In the genomic region with DNA sequence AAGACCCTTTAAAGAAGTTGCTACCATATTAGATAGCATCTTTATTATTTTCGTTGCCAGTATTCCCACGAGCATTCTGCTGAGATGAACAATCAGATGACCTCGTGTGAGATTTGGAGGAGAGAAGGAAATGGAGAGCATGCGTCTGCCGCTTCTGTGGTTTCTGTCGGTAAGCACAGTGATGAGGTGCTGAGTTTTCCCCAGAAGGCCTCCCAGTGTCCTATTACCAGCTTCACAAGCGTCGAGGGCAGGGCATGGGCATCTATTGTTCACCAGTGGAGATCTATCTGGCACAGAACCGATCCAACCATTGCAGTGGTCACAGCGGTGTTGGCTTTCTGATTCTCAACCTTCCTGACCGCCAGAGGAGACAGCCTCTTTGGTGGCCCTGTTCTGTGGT, we compare ENCODE assay signal across 11 cellular contexts. TPM values are rescaled to one million over a fixed set of nuclear protein-coding genes. Genes with fewer than 3 reads are reported as not detected.
DNase-seq lines count a peak whose midpoint lies in the region; ATAC-seq, FAIRE-seq and TF ChIP-seq lines count a peak whose summit lies in the region.
"Had no signal": no experiment of that assay in that cellular context is flagged by ENCODE, and none has a peak within 500 bp of the region (broad histone marks: within the 10 kb centered on the region; RNA-seq: fewer than 3 reads in every experiment).

No MANE protein-coding gene starts in this region.

- TF ChIP-seq CTCF in GM12878 (IDR thresholded peaks at IDR 0.05 in 2 of 3, conservative IDR thresholded peaks at IDR 0.05 in 1 of 3; ENCODE audit: control insufficient read depth in 2 of 3, extremely low read depth in 1 of 3, insufficient read depth in 1 of 3, low read depth in 3 of 3, low read length in 3 of 3) = no peak

- FAIRE-seq in GM12878 (lab: Jason Lieb, UNC) (no peak), HTR-8/SVneo (lab: Jason Lieb, UNC) (no peak)
- FAIRE-seq: keratinocyte had no signal

- RAD21 ChIA-PET in GM12878 (lab: Charles Lee; ENCODE audit: unreplicated experiment) = interaction anchor here (1.0 kb wide), 1 partner anchor 317 kb away, joined by 3 read pairs; a partner anchor contains a TSS

- no peaks in the 10 kb centered on the region for H3K9me3 ChIP-seq in GM12878 (replicated peaks; ENCODE audit: control insufficient read depth, insufficient read depth, low read length)

- no peak overlapping the region for H3K9ac ChIP-seq in GM12878 (ENCODE audit: control insufficient read depth, insufficient read depth, low read length)

- H3K36me3 ChIP-seq in GM12878 (ENCODE audit: control insufficient read depth in 2 of 2, insufficient read depth in 2 of 2, low read length in 1 of 2) = peaks cover 11 to 38% of the 10 kb centered on the region in 2 experiments

- POLR2A ChIA-PET in GM12878 (lab: Charles Lee) = no interaction called here

- H3K27me3 ChIP-seq in GM12878 (replicated peaks in 1 of 2; ENCODE audit: control insufficient read depth in 2 of 2, insufficient read depth in 2 of 2, low read length in 1 of 2) = no peaks in the 10 kb centered on the region

- no peak for TF ChIP-seq EP300 in GM12878 (IDR thresholded peaks at IDR 0.05; ENCODE audit: borderline replicate concordance in 1 of 2, control insufficient read depth in 1 of 2, low read depth in 2 of 2, low read length in 2 of 2)

- no peaks in the 10 kb centered on the region for H3K4me1 ChIP-seq in GM12878 (ENCODE audit: control insufficient read depth, insufficient read depth, low read length)

- SMC1A ChIA-PET in GM12878 (lab: Charles Lee; ENCODE audit: uncharacterized antibody, unreplicated experiment) = interaction anchor here (2.6 kb wide), 1 partner anchor 317 kb away, joined by 8 read pairs; a partner anchor contains a TSS

- no peak overlapping the region for H2AFZ ChIP-seq in GM12878 (ENCODE audit: control insufficient read depth, low read depth, low read length)

- no peak for ATAC-seq in GM12878
- ATAC-seq in HG03045 (IDR thresholded peaks at IDR 0.05; ENCODE audit: unreplicated experiment) = no peak
- ATAC-seq: activated T-helper 17 cell treated with anti-CD3 and anti-CD28 coated beads, Interleukin-2, amount 50 U/mL, for 72 hours had no signal

- TF ChIP-seq RAD21 in GM12878 (IDR thresholded peaks at IDR 0.05; ENCODE audit: insufficient read depth, low read depth, low read length) = no peak

- no TSS peak for BruUV-seq in GM12878 (replicated peaks; lab: Mats Ljungman, UMichigan)

- no peak overlapping the region for H3K4me3 ChIP-seq in GM12878

- CTCF ChIA-PET in GM12878 (lab: Yijun Ruan, JAX) = no interaction called here

- intact Hi-C loops in GM12878 (cut with micrococcal nuclease; ENCODE audit: unreplicated experiment) = no loop called here

- no peak overlapping the region for H3K27ac ChIP-seq in GM12878 (ENCODE audit: control insufficient read depth, insufficient read depth)

- TF ChIP-seq POLR2A in GM12878 (IDR thresholded peaks at IDR 0.05; ENCODE audit: low read depth, low read length) = no peak

- H4K20me1 ChIP-seq in GM12878 (ENCODE audit: control insufficient read depth, insufficient read depth) = no peaks in the 10 kb centered on the region

- WGBS in GM12878 (ENCODE audit: insufficient coverage, insufficient replicate concordance, low lambda C conversion rate, missing lambda C conversion rate) = 85% methylated on average over 11 of the region's 11 CpGs

- in situ Hi-C loops in GM12878 (cut with MboI) = no loop called here

- H3K79me2 ChIP-seq in GM12878 (ENCODE audit: control insufficient read depth, insufficient read depth, low read length) = no peaks in the 10 kb centered on the region

- H3K4me2 ChIP-seq in GM12878 (ENCODE audit: control insufficient read depth, insufficient read depth) = no peak overlapping the region

- DNase-seq in EH (ENCODE audit: low read depth) = peak; percentile 86
- peak; percentile 35 for DNase-seq in MV-4-11 (lab: John Stamatoyannopoulos, UW)
- no peak for DNase-seq in GM12878 (ENCODE audit: low read depth, low spot score)
- DNase-seq in retina = peak; percentile 56
- DNase-seq in activated effector memory CD4-positive, alpha-beta T cell treated with anti-CD3 and anti-CD28 coated beads, Interleukin-2, amount 50 U/mL, for 16 hours = no peak
- no peak for DNase-seq in HTR-8/SVneo (ENCODE audit: insufficient read length, low spot score)
- DNase-seq: MM.1S, T-helper 1 cell had no signal

TF ChIP-seq in GM12878, 131 proteins besides CTCF, POLR2A, EP300 and RAD21:
- TF ChIP-seq JUNB (IDR thresholded peaks at IDR 0.05) = no peak
- peak; percentile 65 for TF ChIP-seq RUNX3 (IDR thresholded peaks at IDR 0.05; ENCODE audit: low read length)

RNA-seq across cellular contexts. Expression of gene TRAF3IP2, which starts 29.4 kb away (rescaled TPM):
- 25.4 and 25.5 TPM in 2 replicates for total RNA-seq in GM12878 (2013; cell fraction: nucleolus; rRNA removed)
- total RNA-seq in GM12878 (2014; rRNA removed) (33.7 and 40.7 TPM in 2 replicates), GM12878 (2014; rRNA removed; fragmentation: Illumina TruSeq; extraction: Trizol) (25.4 and 26.9 TPM in 2 replicates), GM12878 (2021) (26.9 and 30.4 TPM in 2 replicates)
- polyA plus RNA-seq in GM12878 (2011; ENCODE audit: low read depth) = 25.3 TPM
- polyA plus RNA-seq in GM12878 (2011; rRNA removed) (23.2 and 26.0 TPM in 2 replicates), GM12878 (2014; fragmentation: Illumina TruSeq; extraction: Trizol) (23.8 and 32.5 TPM in 2 replicates), GM12878 (2014; fragmentation: Nextera tagmentation; extraction: Ambion mirVana) (10 to 100 TPM; 17.0 to 18.9 TPM), GM12878 (2014; rRNA removed) (27.1 and 27.9 TPM in 2 replicates), GM12878 (2016; fragmentation: Nextera tagmentation; extraction: Ambion mirVana) (10 to 100 TPM; 17.7 to 18.9 TPM)
- 35.6 TPM in 2 replicates for polyA plus RNA-seq in GM12878 (2011; cell fraction: cytosol; rRNA removed)
- polyA plus RNA-seq in GM12878 (2011; cell fraction: nucleus; rRNA removed) = 19.3 and 20.2 TPM in 2 replicates
- polyA plus RNA-seq in GM12878 (2012) = 26.5 and 28.1 TPM in 2 replicates
- 31.6 and 46.8 TPM in 2 replicates for polyA minus RNA-seq in GM12878 (2011; rRNA and poly(A)+ RNA removed)
- polyA minus RNA-seq in GM12878 (2011; cell fraction: cytosol; rRNA and poly(A)+ RNA removed) = 13.9 and 14.7 TPM in 2 replicates
- 13.9 and 19.9 TPM in 2 replicates for polyA minus RNA-seq in GM12878 (2011; cell fraction: nucleus; rRNA and poly(A)+ RNA removed)

Comparison
In these comparisons a context has a peak if more than half of its experiments do, and no peak if none do; other contexts are left out.
1. DNase-seq: peak in EH (single experiment), MV-4-11 (single experiment) and retina (single experiment); none in GM12878 (single experiment), activated effector memory CD4-positive, alpha-beta T cell treated with anti-CD3 and anti-CD28 coated beads, Interleukin-2, amount 50 U/mL, for 16 hours (single experiment) and HTR-8/SVneo (single experiment).